12 cellular contexts compared by ENCODE assay signal in the genomic region with DNA sequence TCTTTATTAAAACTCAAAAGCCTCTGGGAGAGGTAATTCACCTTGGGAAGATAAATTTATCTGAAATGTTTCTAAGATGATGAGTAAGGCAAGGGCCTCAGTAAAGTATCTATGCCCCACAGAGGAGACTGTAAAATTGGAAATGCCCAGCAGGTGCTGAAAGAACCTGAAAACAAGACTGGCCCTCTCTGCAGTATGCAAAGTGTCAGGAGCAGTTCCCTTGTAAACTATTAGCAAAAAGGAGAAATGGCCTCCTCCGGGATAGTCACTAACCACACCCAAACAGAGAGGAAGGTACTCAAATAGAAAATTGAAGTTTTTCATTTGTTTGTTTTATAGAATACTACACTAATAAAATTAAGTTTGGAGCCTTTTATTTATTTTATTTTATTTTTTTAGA.
DNase-seq lines count a peak whose midpoint lies in the region; ATAC-seq and TF ChIP-seq lines count a peak whose summit lies in the region.
"Had no signal": no experiment of that assay in that cellular context is flagged by ENCODE, and none has a peak within 500 bp of the region (broad histone marks: within the 10 kb centered on the region; RNA-seq: fewer than 3 reads in every experiment).

No MANE protein-coding gene starts in this region.

- H3K27me3 Mint-ChIP-seq in glutamatergic neuron (ENCODE audit: unreplicated experiment) = peaks cover 6% of the 10 kb centered on the region

- TF ChIP-seq CTCF in GM10266 (IDR thresholded peaks at IDR 0.05; ENCODE audit: control insufficient read depth, insufficient read depth, low read depth, missing control alignments) = no peak
- no peak for TF ChIP-seq CTCF in glutamatergic neuron (IDR thresholded peaks at IDR 0.05; ENCODE audit: partially characterized antibody, unreplicated experiment)

- H3K27ac Mint-ChIP-seq in glutamatergic neuron (ENCODE audit: unreplicated experiment) = no peak overlapping the region

- H3K4me3 Mint-ChIP-seq in glutamatergic neuron (ENCODE audit: unreplicated experiment) = no peak overlapping the region

- peaks cover 15% of the 10 kb centered on the region for H3K4me1 Mint-ChIP-seq in glutamatergic neuron (ENCODE audit: low read depth, unreplicated experiment)

- peaks cover 6% of the 10 kb centered on the region for H3K9me3 Mint-ChIP-seq in glutamatergic neuron (ENCODE audit: unreplicated experiment)

- DNase-seq in NOMO-1 treated with dmso at 0.1 percent for 144 hours (lab: John Stamatoyannopoulos, UW; ENCODE audit: unreplicated experiment) (peak; percentile 72), GM10266 (ENCODE audit: extremely low spot score) (no peak), NCI-H2171 (lab: John Stamatoyannopoulos, UW) (no peak), glutamatergic neuron (no peak), mucosa of gallbladder (ENCODE audit: low spot score) (no peak)
- DNase-seq: effector CD4-positive, alpha-beta T cell; H7; Kasumi-1; NCI-H524 treated with DMSO at 0.1 percent for 48 hours had no signal

- ATAC-seq in GM18508 (IDR thresholded peaks at IDR 0.05; ENCODE audit: insufficient read depth, unreplicated experiment) = peak; percentile 54
- ATAC-seq in GM21447 (IDR thresholded peaks at IDR 0.05; ENCODE audit: unreplicated experiment) = peak; percentile 62
- peak; percentile 71 for ATAC-seq in HG03066 (IDR thresholded peaks at IDR 0.05; ENCODE audit: low read depth, unreplicated experiment)

- H3K36me3 Mint-ChIP-seq in glutamatergic neuron (ENCODE audit: unreplicated experiment) = no peaks in the 10 kb centered on the region
